ENCODE assay signal across 26 cellular contexts in the genomic region with DNA sequence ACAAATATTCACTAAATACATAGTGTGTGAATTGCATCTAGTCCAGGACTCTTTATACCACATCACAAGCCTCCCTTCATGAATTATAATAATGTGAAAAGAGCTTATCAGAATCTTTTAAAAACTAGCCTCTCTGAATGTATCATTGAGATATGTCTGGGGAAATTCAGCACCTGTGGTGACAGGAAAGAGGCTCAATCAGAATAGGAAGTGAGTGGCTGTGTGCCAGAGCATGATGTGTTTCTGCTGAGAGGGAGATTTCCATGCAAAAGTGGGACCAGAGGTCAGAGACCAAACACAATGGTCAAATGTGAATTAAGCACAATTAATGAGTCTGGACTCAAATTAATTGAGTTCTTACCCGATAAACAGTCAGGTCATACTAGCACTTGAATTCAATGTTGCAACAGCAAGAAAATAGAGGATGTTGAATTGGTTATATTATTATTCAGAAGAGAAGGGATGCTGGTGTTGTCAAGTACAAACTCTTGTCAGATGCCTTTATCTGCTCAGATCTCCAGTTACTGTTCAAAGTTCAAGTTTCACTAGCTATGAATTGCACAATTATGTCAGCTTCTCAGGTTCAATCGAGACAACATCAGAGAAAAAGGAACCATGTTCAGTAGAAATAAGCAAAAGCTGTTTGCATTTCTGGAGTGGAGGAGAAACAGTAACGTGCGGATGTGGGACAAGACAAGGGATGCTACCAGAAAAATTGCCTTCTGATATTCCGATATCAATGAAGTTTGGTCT.
DNase-seq lines count a peak whose midpoint lies in the region; ATAC-seq and TF ChIP-seq lines count a peak whose summit lies in the region.
"Had no signal": no experiment of that assay in that cellular context is flagged by ENCODE, and none has a peak within 500 bp of the region (broad histone marks: within the 10 kb centered on the region; RNA-seq: fewer than 3 reads in every experiment).

No MANE protein-coding gene starts in this region.

- intact Hi-C loops in lower leg skin (cut with DNase I; ENCODE audit: low total_unique reads) = no loop called here

- H3K4me1 ChIP-seq in ectodermal cell (ENCODE audit: control insufficient read depth, insufficient read depth, low read length) = peaks cover 10% of the 10 kb centered on the region
- H3K4me1 ChIP-seq: breast epithelium, esophagus squamous epithelium, lower lobe of right lung had no signal

- H3K27me3 Mint-ChIP-seq in neural crest cell (ENCODE audit: low read depth) = peaks cover 5% of the 10 kb centered on the region
- H3K27me3 Mint-ChIP-seq: activated CD4-positive, alpha-beta T cell treated with anti-CD3 and anti-CD28 coated beads, Interleukin-2, amount 10 ng/mL, durations not matched to agents 24 days and 14 days; type B pancreatic cell had no signal

- WGBS in ectodermal cell, 2 experiments = 89 to 95% methylated on average over 5 of the region's 5 CpGs
- WGBS in lower leg skin, 2 donors = 82 to 84% methylated on average over 5 of the region's 5 CpGs

- H3K4me1 Mint-ChIP-seq in neural crest cell = peaks cover 10% of the 10 kb centered on the region
- H3K4me1 Mint-ChIP-seq: activated CD4-positive, alpha-beta T cell treated with anti-CD3 and anti-CD28 coated beads, Interleukin-2, amount 10 ng/mL, durations not matched to agents 24 days and 14 days; activated naive CD4-positive, alpha-beta T cell treated with anti-CD3 and anti-CD28 coated beads, Interleukin-2, amount 10 ng/mL, durations not matched to agents 7 days and 5 days had no signal

- no peaks in the 10 kb centered on the region for H3K36me3 ChIP-seq in ectodermal cell (ENCODE audit: control insufficient read depth, insufficient read depth, low read length)
- H3K36me3 ChIP-seq: breast epithelium, esophagus squamous epithelium, lower lobe of right lung had no signal

- no peak for TF ChIP-seq POLR2A in lower leg skin (IDR thresholded peaks at IDR 0.05)

- H3K9me3 Mint-ChIP-seq in neural crest cell = peaks cover 6% of the 10 kb centered on the region
- H3K9me3 Mint-ChIP-seq: CD4-positive, alpha-beta T cell had no signal

- DNase-seq in DMS153 treated with DMSO at 0.1 percent for 48 hours (lab: John Stamatoyannopoulos, UW; ENCODE audit: unreplicated experiment) (peak; percentile 14), DMS153 (lab: John Stamatoyannopoulos, UW) (no peak), NCI-H1105 treated with DMSO at 0.1 percent for 48 hours (lab: John Stamatoyannopoulos, UW) (peak; percentile 30), neural crest cell (ENCODE audit: low read depth, low spot score) (no peak), H4 (ENCODE audit: low spot score) (no peak), lower leg skin (ENCODE audit: low spot score in 2 of 2) (no peak)
- DNase-seq: 8988T; activated CD4-positive, alpha-beta T cell treated with anti-CD3 and anti-CD28 coated beads, Interleukin-2, amount 10 ng/mL, durations not matched to agents 24 days and 14 days; activated naive CD4-positive, alpha-beta T cell treated with anti-CD3 and anti-CD28 coated beads, Interleukin-2, amount 10 ng/mL, durations not matched to agents 7 days and 5 days; activated T-cell treated with anti-CD3 and anti-CD28 coated beads, Interleukin-2, amount 50 U/mL, for 48 hours; amniotic stem cell; CD4-positive, alpha-beta T cell; esophagus squamous epithelium; GDM1; hippocampal formation; lower lobe of right lung; NCI-H1436 treated with DMSO at 0.1 percent for 48 hours; NCI-H2171 treated with DMSO at 0.1 percent for 48 hours; NCI-H82; stimulated activated CD8-positive, alpha-beta memory T cell treated with anti-CD3 and anti-CD28 coated beads, Interleukin-4, amount 100 ng/mL, for 48 hours had no signal

- H3K36me3 Mint-ChIP-seq in neural crest cell (ENCODE audit: low read depth) = peaks cover 15% of the 10 kb centered on the region
- H3K36me3 Mint-ChIP-seq: activated naive CD4-positive, alpha-beta T cell treated with anti-CD3 and anti-CD28 coated beads, Interleukin-2, amount 10 ng/mL, durations not matched to agents 7 days and 5 days had no signal

- H3K4me3 Mint-ChIP-seq in neural crest cell = peak overlapping the region; percentile 96
- H3K4me3 Mint-ChIP-seq: activated CD4-positive, alpha-beta T cell treated with anti-CD3 and anti-CD28 coated beads, Interleukin-2, amount 10 ng/mL, durations not matched to agents 24 days and 14 days; activated naive CD4-positive, alpha-beta T cell treated with anti-CD3 and anti-CD28 coated beads, Interleukin-2, amount 10 ng/mL, durations not matched to agents 7 days and 5 days; CD4-positive, alpha-beta T cell had no signal

- ATAC-seq in HG03571 (IDR thresholded peaks at IDR 0.05; ENCODE audit: unreplicated experiment) = no peak
- ATAC-seq: SK-N-SH treated with all-trans-retinoic acid at 6 μM for 48 hours had no signal

- no peak overlapping the region for H3K27ac Mint-ChIP-seq in neural crest cell (ENCODE audit: unreplicated experiment)
- H3K27ac Mint-ChIP-seq: activated CD4-positive, alpha-beta T cell treated with anti-CD3 and anti-CD28 coated beads, Interleukin-2, amount 10 ng/mL, durations not matched to agents 24 days and 14 days; activated naive CD4-positive, alpha-beta T cell treated with anti-CD3 and anti-CD28 coated beads, Interleukin-2, amount 10 ng/mL, durations not matched to agents 7 days and 5 days; CD4-positive, alpha-beta T cell; type B pancreatic cell had no signal

- H3K9me3 ChIP-seq in ectodermal cell (ENCODE audit: control insufficient read depth, low read length) = no peaks in the 10 kb centered on the region

- H3K27me3 ChIP-seq in ectodermal cell (ENCODE audit: control insufficient read depth, insufficient read depth, low read length, poor library complexity, severe bottlenecking) = no peaks in the 10 kb centered on the region
- H3K27me3 ChIP-seq: breast epithelium, esophagus squamous epithelium had no signal

- H3K4me3 ChIP-seq in ectodermal cell (ENCODE audit: insufficient read depth, low read depth, low read length) (peak overlapping the region; percentile 43), lower leg skin (ENCODE audit: low read depth, poor library complexity, severe bottlenecking) (no peak overlapping the region)
- H3K4me3 ChIP-seq: breast epithelium, esophagus squamous epithelium, lower lobe of right lung had no signal

- TF ChIP-seq CTCF in neural crest cell (conservative IDR thresholded peaks at IDR 0.05) (no peak), lower leg skin (IDR thresholded peaks at IDR 0.05) (no peak)

- H3K27ac ChIP-seq in ectodermal cell (ENCODE audit: insufficient read depth, low read depth, low read length, poor library complexity, severe bottlenecking) = no peak overlapping the region
- H3K27ac ChIP-seq: breast epithelium, esophagus squamous epithelium, lower lobe of right lung, VCaP had no signal

Comparison
In these comparisons a context has a peak if more than half of its experiments do, and no peak if none do; other contexts are left out.
1. DNase-seq: peak in DMS153 treated with DMSO at 0.1 percent for 48 hours (single experiment) and NCI-H1105 treated with DMSO at 0.1 percent for 48 hours (single experiment); none in DMS153 (single experiment), neural crest cell (single experiment), H4 (single experiment) and lower leg skin (0 of 2).